ENCODE assay signal across 26 cellular contexts in genomic region chr10:36592964-36593363, GRCh38.
"Had no signal": no experiment of that assay in that cellular context is flagged by ENCODE, and none has a peak within 500 bp of the region (broad histone marks: within the 10 kb centered on the region; RNA-seq: fewer than 3 reads in every experiment).

No MANE protein-coding gene starts in this region.

- H3K36me3 ChIP-seq: neural progenitor cell, ovary, right lobe of liver, sigmoid colon, suprapubic skin, tibial artery, transverse colon, upper lobe of left lung, vagina had no signal

- H3K27ac ChIP-seq: neural progenitor cell, ovary, parathyroid adenoma, psoas muscle, right lobe of liver, sigmoid colon, suprapubic skin, testis, tibial artery, transverse colon, upper lobe of left lung, vagina had no signal

- ATAC-seq: natural killer cell; psoas muscle; right cardiac atrium; right lobe of liver; stimulated activated effector memory CD8-positive, alpha-beta T cell treated with anti-CD3 and anti-CD28 coated beads, Interleukin-12 subunit alpha, Interleukin-12 subunit beta, amount 100 ng/mL, for 72 hours; stimulated activated naive CD8-positive, alpha-beta T cell treated with anti-CD3 and anti-CD28 coated beads, Interleukin-15, amount 100 ng/mL, for 72 hours; stimulated activated naive CD8-positive, alpha-beta T cell treated with anti-CD3 and anti-CD28 coated beads, Interleukin-15, Interleukin-2, amounts not matched to agents 100 U/mL and 50 U/mL, for 24 hours had no signal

- H3K4me3 ChIP-seq: neural progenitor cell, ovary, psoas muscle, right lobe of liver, sigmoid colon, suprapubic skin, testis, tibial artery, transverse colon, upper lobe of left lung, vagina had no signal

- DNase-seq: natural killer cell; occipital lobe; ovary; posterior cingulate gyrus; psoas muscle; right cardiac atrium; right lobe of liver; sigmoid colon; small intestine; stimulated activated CD4-positive, alpha-beta T cell treated with anti-CD3 and anti-CD28 coated beads, Interleukin-15, amount 100 ng/mL, for 24 hours; stimulated activated CD4-positive, alpha-beta T cell treated with anti-CD3 and anti-CD28 coated beads, Interleukin-2, amount 100 ng/mL, for 24 hours; stimulated activated CD4-positive, alpha-beta T cell treated with anti-CD3 and anti-CD28 coated beads, Interleukin-2, amount 100 ng/mL, for 48 hours; stimulated activated CD4-positive, alpha-beta T cell treated with anti-CD3 and anti-CD28 coated beads, Interleukin-4, amount 100 ng/mL, for 24 hours; stimulated activated naive CD4-positive, alpha-beta T cell; stimulated activated naive CD8-positive, alpha-beta T cell treated with anti-CD3 and anti-CD28 coated beads, Interleukin-15, amount 100 ng/mL, for 72 hours; stimulated activated naive CD8-positive, alpha-beta T cell treated with anti-CD3 and anti-CD28 coated beads, Interleukin-15, Interleukin-2, amounts not matched to agents 100 U/mL and 50 U/mL, for 24 hours; substantia nigra; testis; tibial artery; transverse colon; upper lobe of left lung had no signal

- H3K79me2 ChIP-seq: parathyroid adenoma had no signal

- H3K9ac ChIP-seq: neural progenitor cell, parathyroid adenoma had no signal

- H3K27me3 ChIP-seq: neural progenitor cell, ovary, right lobe of liver, sigmoid colon, suprapubic skin, testis, tibial artery, transverse colon, upper lobe of left lung, vagina had no signal

- H3K4me2 ChIP-seq: neural progenitor cell had no signal

- H3K4me1 ChIP-seq: neural progenitor cell, parathyroid adenoma, psoas muscle, right lobe of liver, suprapubic skin, testis, tibial artery, transverse colon, upper lobe of left lung, vagina had no signal
